ENCODE assay signal across 11 cellular contexts in the genomic region with DNA sequence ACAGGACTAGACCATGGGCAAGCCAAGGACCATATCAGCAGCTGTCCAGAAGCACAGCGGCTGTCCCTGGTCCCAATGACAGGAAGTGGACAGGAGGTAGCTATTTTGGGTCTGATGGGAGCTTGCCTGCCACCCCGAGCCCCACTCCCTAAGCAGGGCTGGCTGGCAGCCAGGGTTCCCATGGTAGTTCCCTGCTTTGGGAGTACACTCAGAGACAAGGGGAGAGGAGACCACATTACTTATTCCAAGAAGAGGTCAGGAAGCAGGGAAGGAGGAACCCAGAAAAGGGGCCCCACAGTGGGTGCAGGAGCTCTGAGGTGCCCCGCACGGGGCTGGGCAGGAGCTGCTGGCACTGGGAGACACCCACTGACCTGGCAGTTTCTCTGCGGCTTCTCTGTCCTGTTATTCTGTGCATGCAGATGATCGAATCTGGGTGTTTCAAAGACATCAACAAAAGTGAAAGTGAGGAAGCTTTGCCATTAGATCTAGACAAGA. TPM values are rescaled to one million over a fixed set of nuclear protein-coding genes. Genes with fewer than 3 reads are reported as not detected.
A peak's percentile ranks its signal among the peaks of the same experiment; 100 is the strongest.
DNase-seq lines count a peak whose midpoint lies in the region; ATAC-seq and TF ChIP-seq lines count a peak whose summit lies in the region.
"Had no signal": no experiment of that assay in that cellular context is flagged by ENCODE, and none has a peak within 500 bp of the region (broad histone marks: within the 10 kb centered on the region; RNA-seq: fewer than 3 reads in every experiment).

No MANE protein-coding gene starts in this region.

- H4K20me1 ChIP-seq in BLaER1 (no peaks in the 10 kb centered on the region), GM23248 (ENCODE audit: insufficient read depth) (no peaks in the 10 kb centered on the region)

- no peaks in the 10 kb centered on the region for H3F3A ChIP-seq in GM23248 (ENCODE audit: insufficient read depth)

- no peak overlapping the region for H3K27ac ChIP-seq in BLaER1
- no peak overlapping the region for H3K27ac ChIP-seq in GM23248
- H3K27ac ChIP-seq in brain microvascular endothelial cell, result no peak overlapping the region
- H3K27ac ChIP-seq: colonic mucosa, WERI-Rb-1 had no signal

- 20 to 28% methylated on average over 6 of the region's 6 CpGs for WGBS in GM23248 (ENCODE audit: low coverage in 1 of 2, low lambda C conversion rate in 2 of 2, missing lambda C conversion rate in 2 of 2), 2 experiments

- H2AFZ ChIP-seq in GM23248, result peak overlapping the region; percentile 65

- H3K9ac ChIP-seq in BLaER1, result 0 out of 2 replicates have a peak overlapping the region, but pooled peaks have one; percentile 8
- H3K9ac ChIP-seq in GM23248, result no peak overlapping the region; the same call in 1 of the 2 replicates

- H3K36me3 Mint-ChIP-seq in activated naive CD8-positive, alpha-beta T cell, result no peaks in the 10 kb centered on the region
- H3K36me3 Mint-ChIP-seq in memory B cell, result no peaks in the 10 kb centered on the region

- H3K9me3 Mint-ChIP-seq in activated naive CD8-positive, alpha-beta T cell (ENCODE audit: low read depth), result no peaks in the 10 kb centered on the region
- H3K9me3 Mint-ChIP-seq in memory B cell, result no peaks in the 10 kb centered on the region

- peak overlapping the region; percentile 70 for H3K4me2 ChIP-seq in BLaER1
- H3K4me2 ChIP-seq in GM23248 (ENCODE audit: unreplicated experiment), result peak overlapping the region; percentile 73

- H3K27me3 ChIP-seq in BLaER1, result no peaks in the 10 kb centered on the region
- H3K27me3 ChIP-seq in GM23248 (replicated peaks; ENCODE audit: insufficient read depth), result no peaks in the 10 kb centered on the region
- no peaks in the 10 kb centered on the region for H3K27me3 ChIP-seq in brain microvascular endothelial cell (replicated peaks)
- H3K27me3 ChIP-seq: colonic mucosa had no signal

- no peak for ATAC-seq in memory B cell (ENCODE audit: low read depth)
- no peak for ATAC-seq in GM19328 (IDR thresholded peaks at IDR 0.05; ENCODE audit: unreplicated experiment)
- no peak for ATAC-seq in GM19035 (IDR thresholded peaks at IDR 0.05; ENCODE audit: unreplicated experiment)

- no peak overlapping the region for H3K4me3 ChIP-seq in BLaER1
- H3K4me3 ChIP-seq in GM23248, result peak overlapping the region; percentile 55
- no peak overlapping the region for H3K4me3 ChIP-seq in brain microvascular endothelial cell (ENCODE audit: low read depth, low read length)
- H3K4me3 ChIP-seq: colonic mucosa had no signal

- H3K4me1 Mint-ChIP-seq in activated naive CD8-positive, alpha-beta T cell (ENCODE audit: low read depth), result peaks cover 28% of the 10 kb centered on the region
- peaks cover 27% of the 10 kb centered on the region for H3K4me1 Mint-ChIP-seq in memory B cell

- DNase-seq in GM23248, result peak; percentile 31
- DNase-seq in memory B cell (ENCODE audit: low spot score in 2 of 2), result no peak
- no peak for DNase-seq in brain microvascular endothelial cell
- no peak for DNase-seq in GM10266 (ENCODE audit: extremely low spot score)
- DNase-seq: NCI-H1436 had no signal

- in situ Hi-C loops in GM23248 (cut with MboI), result no loop called here
- in situ Hi-C loops in brain microvascular endothelial cell (cut with HindIII; ENCODE audit: low pct_ligation_motif_present, low sequenced_read_pairs), result no loop called here

- H3K4me1 ChIP-seq in BLaER1 (peaks cover 44% of the 10 kb centered on the region), GM23248 (ENCODE audit: insufficient read depth) (peaks cover 10% of the 10 kb centered on the region; the same call in 1 of the 2 replicates)
- H3K4me1 ChIP-seq: colonic mucosa had no signal

- TF ChIP-seq CTCF in brain microvascular endothelial cell (IDR thresholded peaks at IDR 0.05; ENCODE audit: low read depth, low read length, missing control alignments) (no peak), GM10266 (IDR thresholded peaks at IDR 0.05; ENCODE audit: control insufficient read depth, insufficient read depth, low read depth, missing control alignments) (no peak)

- H3K27ac Mint-ChIP-seq in activated naive CD8-positive, alpha-beta T cell, result peak overlapping the region; percentile 2
- H3K27ac Mint-ChIP-seq in memory B cell, result peak overlapping the region; percentile 70

- H3K9me3 ChIP-seq in BLaER1 (no peaks in the 10 kb centered on the region), GM23248 (ENCODE audit: low read depth) (no peaks in the 10 kb centered on the region)
- H3K9me3 ChIP-seq: colonic mucosa had no signal

- peaks cover 2% of the 10 kb centered on the region for H3K27me3 Mint-ChIP-seq in activated naive CD8-positive, alpha-beta T cell
- H3K27me3 Mint-ChIP-seq in memory B cell, result no peaks in the 10 kb centered on the region

- peak overlapping the region; percentile 58 for H3K4me3 Mint-ChIP-seq in activated naive CD8-positive, alpha-beta T cell
- peak overlapping the region; percentile 71 for H3K4me3 Mint-ChIP-seq in memory B cell

- no peaks in the 10 kb centered on the region for H3K36me3 ChIP-seq in BLaER1
- H3K36me3 ChIP-seq in GM23248 (ENCODE audit: low read depth), result no peaks in the 10 kb centered on the region
- H3K36me3 ChIP-seq in brain microvascular endothelial cell (replicated peaks), result no peaks in the 10 kb centered on the region
- H3K36me3 ChIP-seq: colonic mucosa, WERI-Rb-1 had no signal

- H3K79me2 ChIP-seq in GM23248 (ENCODE audit: insufficient read depth), result no peaks in the 10 kb centered on the region

- H3K9me2 ChIP-seq in GM23248 (ENCODE audit: insufficient read depth), result no peaks in the 10 kb centered on the region

RNA-seq across cellular contexts. Expression of a gene that starts 36.3 kb away (rescaled TPM):
- total RNA-seq in GM23248 (2014; rRNA removed; shearing (Covaris generic)), result not detected in 2 replicates
- polyA plus RNA-seq in GM23248 (2016; fragmentation: Nextera tagmentation; extraction: Ambion mirVana), result not detected in 2 replicates
- total RNA-seq: colonic mucosa had no signal

RNA-seq across cellular contexts. Expression of a gene that starts 36.5 kb away (rescaled TPM):
- total RNA-seq in GM23248 (2014; rRNA removed; shearing (Covaris generic)), result 14.8 and 26.5 TPM in 2 replicates
- polyA plus RNA-seq in GM23248 (2016; fragmentation: Nextera tagmentation; extraction: Ambion mirVana), result 7.0 and 8.2 TPM in 2 replicates
